In genomic region chr11:567629-568258, GRCh38 we compare ENCODE assay signal across 8 cellular contexts. TPM values are rescaled to one million over a fixed set of nuclear protein-coding genes. Genes with fewer than 3 reads are reported as not detected.
DNase-seq lines count a peak whose midpoint lies in the region; ATAC-seq and TF ChIP-seq lines count a peak whose summit lies in the region.

No MANE protein-coding gene starts in this region.

- POLR2A ChIA-PET in activated CD4-positive, alpha-beta T cell treated with anti-CD3 and anti-CD28 coated beads for 36 hours (lab: Charles Lee) = interaction anchor here (0.6 kb wide), 1 partner anchor 360 kb away, joined by 3 read pairs; the partner anchor contains the start of genes BET1L and RIC8A

- H3K36me3 ChIP-seq in heart left ventricle = no peaks in the 10 kb centered on the region

- H3K9me3 Mint-ChIP-seq in activated CD4-positive, alpha-beta T cell treated with anti-CD3 and anti-CD28 coated beads for 36 hours (ENCODE audit: low read depth) = no peaks in the 10 kb centered on the region

- intact Hi-C loops in activated CD4-positive, alpha-beta T cell treated with anti-CD3 and anti-CD28 coated beads for 36 hours (cut with DNase I, micrococcal nuclease) = loop anchor here (1.0 to 2.0 kb wide), 11 partner anchors 7 to 331 kb away; partner anchors contain the start of genes LMNTD2 (in 2 of the 2), RASSF7 (in 2 of the 2), HRAS (in 1 of the 2) and IRF7 (in 1 of the 2)
- intact Hi-C loops in heart left ventricle (cut with DNase I) = loop anchor here in 2 of 10 donors (2.0 to 5.0 kb wide), 2 partner anchors 47 to 130 kb away; partner anchors contain the start of genes DEAF1 (in 1 of the 2), IRF7 (in 1 of the 2) and TMEM80 (in 1 of the 2)

- ATAC-seq in activated CD4-positive, alpha-beta T cell treated with anti-CD3 and anti-CD28 coated beads for 36 hours = peak; percentile 0
- ATAC-seq in heart left ventricle (peak in 2 of 4 donors; percentile 4 to 26), HG03025 (IDR thresholded peaks at IDR 0.05; ENCODE audit: low FRiP score, unreplicated experiment) (no peak)

- no peaks in the 10 kb centered on the region for H3K4me1 Mint-ChIP-seq in activated CD4-positive, alpha-beta T cell treated with anti-CD3 and anti-CD28 coated beads for 36 hours

- peaks cover 13% of the 10 kb centered on the region for H3K36me3 Mint-ChIP-seq in activated CD4-positive, alpha-beta T cell treated with anti-CD3 and anti-CD28 coated beads for 36 hours (ENCODE audit: low read depth)

- H3K27ac ChIP-seq in VCaP (peak overlapping the region; percentile 89), heart left ventricle (peak overlapping the region; percentile 60 to 100 (median 98)), skin epidermis (peak overlapping the region in 20 of 21 experiments; percentile 52 to 97 (median 88))

- H3K4me3 ChIP-seq in heart left ventricle = peak overlapping the region; percentile 48 to 90 (median 76)
- peak overlapping the region; percentile 33 to 73 (median 54) for H3K4me3 ChIP-seq in skin epidermis

- no peaks in the 10 kb centered on the region for H3K27me3 ChIP-seq in heart left ventricle

- H3K4me1 ChIP-seq in heart left ventricle = peaks cover 0 to 31% (median 16%) of the 10 kb centered on the region in 12 donors

- peak overlapping the region; percentile 88 for H3K4me3 Mint-ChIP-seq in activated CD4-positive, alpha-beta T cell treated with anti-CD3 and anti-CD28 coated beads for 36 hours

- CTCF ChIA-PET in activated CD4-positive, alpha-beta T cell treated with anti-CD3 and anti-CD28 coated beads for 36 hours (lab: Charles Lee) = interaction anchor here (0.6 kb wide), 1 partner anchor 36 kb away, joined by 3 read pairs; no protein-coding TSS in a partner anchor

- no peaks in the 10 kb centered on the region for H3K9me3 ChIP-seq in heart left ventricle

- 20 to 28% (median 24%) methylated on average over 23 to 36 of the region's 36 CpGs for WGBS in heart left ventricle, 4 donors

- no peak for DNase-seq in activated CD4-positive, alpha-beta T cell treated with anti-CD3 and anti-CD28 coated beads for 36 hours
- DNase-seq in activated CD4-positive, alpha-beta T cell treated with anti-CD3 and anti-CD28 coated beads for 48 hours = no peak
- peak in 1 of 5 donors; percentile 70 for DNase-seq in heart left ventricle
- no peak for DNase-seq in LoVo (ENCODE audit: low spot score)
- DNase-seq in activated gamma-delta T cell treated with Interleukin-2 at 50 U/mL for 16 hours = no peak

- no peak for TF ChIP-seq POLR2A in heart left ventricle (IDR thresholded peaks at IDR 0.05)

- H3K27me3 Mint-ChIP-seq in activated CD4-positive, alpha-beta T cell treated with anti-CD3 and anti-CD28 coated beads for 36 hours = no peaks in the 10 kb centered on the region

- TF ChIP-seq CTCF in VCaP (conservative IDR thresholded peaks at IDR 0.05) (no peak), heart left ventricle (IDR thresholded peaks at IDR 0.05) (no peak)

- peak overlapping the region; percentile 69 for H3K27ac Mint-ChIP-seq in activated CD4-positive, alpha-beta T cell treated with anti-CD3 and anti-CD28 coated beads for 36 hours

RNA-seq across cellular contexts. Expression of gene RASSF7, which starts 7.0 kb away (rescaled TPM):
- 10 to 100 TPM; 16.8 TPM for total RNA-seq in activated CD4-positive, alpha-beta T cell treated with anti-CD3 and anti-CD28 coated beads for 36 hours
- 10 to 100 TPM in 1 of 9 donors, 1 to 10 TPM in 8; 1.1 to 15.5 (median 3.3) TPM for total RNA-seq in heart left ventricle
- polyA plus RNA-seq in heart left ventricle = 10 to 100 TPM in 1 of 2 donors, 1 to 10 TPM in 1; 5.7 to 12.5 TPM

RNA-seq across cellular contexts. Expression of gene LMNTD2, which starts 7.2 kb away (rescaled TPM):
- total RNA-seq in activated CD4-positive, alpha-beta T cell treated with anti-CD3 and anti-CD28 coated beads for 36 hours = 1 to 10 TPM; 2.7 to 4.9 TPM
- total RNA-seq in heart left ventricle = 1 to 10 TPM in 2 of 9 donors, under 1 TPM in 5, not detected in 2; 0.10 to 1.6 (median 0.36) TPM
- polyA plus RNA-seq in heart left ventricle = under 1 TPM; 0.32 to 0.53 TPM

RNA-seq across cellular contexts. Expression of gene PHRF1, which starts 8.5 kb away (rescaled TPM):
- 10 to 100 TPM; 40.0 to 44.5 TPM for total RNA-seq in activated CD4-positive, alpha-beta T cell treated with anti-CD3 and anti-CD28 coated beads for 36 hours
- 10 to 100 TPM; 11.6 to 21.3 (median 18.3) TPM for total RNA-seq in heart left ventricle
- polyA plus RNA-seq in heart left ventricle = 10 to 100 TPM; 16.1 to 18.1 TPM

RNA-seq across cellular contexts. Expression of gene LRRC56, which starts 30.4 kb away (rescaled TPM):
- total RNA-seq in activated CD4-positive, alpha-beta T cell treated with anti-CD3 and anti-CD28 coated beads for 36 hours = under 1 TPM; 0.96 to 0.98 TPM
- under 1 TPM in 7 of 9 donors, not detected in 2; 0.07 to 0.35 (median 0.20) TPM for total RNA-seq in heart left ventricle
- under 1 TPM; 0.19 to 0.30 TPM for polyA plus RNA-seq in heart left ventricle

RNA-seq across cellular contexts. Expression of gene HRAS, which starts 32.4 kb away (rescaled TPM):
- 10 to 100 TPM; 26.8 to 41.9 TPM for total RNA-seq in activated CD4-positive, alpha-beta T cell treated with anti-CD3 and anti-CD28 coated beads for 36 hours
- 10 to 100 TPM; 44.0 to 65.4 (median 55.6) TPM for total RNA-seq in heart left ventricle
- polyA plus RNA-seq in heart left ventricle = 10 to 100 TPM; 83.3 to 99.3 TPM
